Comparison of ENCODE assay signal across 1 cellular context in the genomic region with DNA sequence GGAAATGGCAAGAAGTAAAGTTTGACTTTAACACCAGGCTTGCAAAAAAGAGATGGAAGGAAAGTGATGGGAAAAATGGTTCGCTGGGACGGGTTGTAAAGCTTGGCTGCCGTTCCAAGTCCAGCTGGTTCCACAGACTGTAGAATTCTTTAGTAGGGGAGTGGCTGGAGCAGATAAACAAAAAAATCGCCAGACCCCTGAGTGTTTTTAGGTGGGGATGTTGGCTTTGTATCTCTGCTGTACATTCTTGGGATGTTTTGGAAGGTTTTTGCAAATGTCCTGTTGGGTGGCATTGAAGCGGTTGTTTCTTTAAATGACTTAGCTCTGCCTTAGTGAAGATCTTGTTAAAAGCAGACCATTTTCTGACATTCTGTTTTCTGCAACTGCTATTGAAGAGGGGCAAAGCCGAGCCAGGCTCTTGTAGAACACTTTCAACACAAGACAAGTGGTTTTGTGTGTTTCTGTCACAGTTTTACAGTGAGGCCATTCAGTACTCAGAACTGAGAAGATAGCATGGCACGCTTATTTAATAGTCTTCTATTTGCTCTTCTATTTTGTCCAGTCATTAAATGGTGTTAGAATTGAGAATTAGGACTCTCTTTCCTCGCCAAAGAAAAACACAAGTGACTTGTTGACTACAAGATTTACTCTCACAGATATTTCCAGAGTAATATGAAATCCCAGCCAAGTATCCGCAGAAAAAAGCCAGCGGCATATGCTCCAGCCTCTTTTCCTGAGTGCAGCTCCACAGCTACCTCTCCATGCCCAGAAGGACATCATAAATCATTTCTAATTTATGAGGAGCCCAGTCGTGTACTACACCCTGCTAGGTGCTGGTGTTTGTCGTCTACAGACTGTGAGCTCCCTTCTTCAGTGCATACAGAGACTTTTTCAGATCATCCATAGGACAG.
TF ChIP-seq lines count a peak whose summit lies in the region.

No MANE protein-coding gene starts in this region.

TF ChIP-seq in HEK293, 187 proteins besides CTCF, POLR2A, EP300 and RAD21 (continued from another document):
- TF ChIP-seq, protein P1, sequence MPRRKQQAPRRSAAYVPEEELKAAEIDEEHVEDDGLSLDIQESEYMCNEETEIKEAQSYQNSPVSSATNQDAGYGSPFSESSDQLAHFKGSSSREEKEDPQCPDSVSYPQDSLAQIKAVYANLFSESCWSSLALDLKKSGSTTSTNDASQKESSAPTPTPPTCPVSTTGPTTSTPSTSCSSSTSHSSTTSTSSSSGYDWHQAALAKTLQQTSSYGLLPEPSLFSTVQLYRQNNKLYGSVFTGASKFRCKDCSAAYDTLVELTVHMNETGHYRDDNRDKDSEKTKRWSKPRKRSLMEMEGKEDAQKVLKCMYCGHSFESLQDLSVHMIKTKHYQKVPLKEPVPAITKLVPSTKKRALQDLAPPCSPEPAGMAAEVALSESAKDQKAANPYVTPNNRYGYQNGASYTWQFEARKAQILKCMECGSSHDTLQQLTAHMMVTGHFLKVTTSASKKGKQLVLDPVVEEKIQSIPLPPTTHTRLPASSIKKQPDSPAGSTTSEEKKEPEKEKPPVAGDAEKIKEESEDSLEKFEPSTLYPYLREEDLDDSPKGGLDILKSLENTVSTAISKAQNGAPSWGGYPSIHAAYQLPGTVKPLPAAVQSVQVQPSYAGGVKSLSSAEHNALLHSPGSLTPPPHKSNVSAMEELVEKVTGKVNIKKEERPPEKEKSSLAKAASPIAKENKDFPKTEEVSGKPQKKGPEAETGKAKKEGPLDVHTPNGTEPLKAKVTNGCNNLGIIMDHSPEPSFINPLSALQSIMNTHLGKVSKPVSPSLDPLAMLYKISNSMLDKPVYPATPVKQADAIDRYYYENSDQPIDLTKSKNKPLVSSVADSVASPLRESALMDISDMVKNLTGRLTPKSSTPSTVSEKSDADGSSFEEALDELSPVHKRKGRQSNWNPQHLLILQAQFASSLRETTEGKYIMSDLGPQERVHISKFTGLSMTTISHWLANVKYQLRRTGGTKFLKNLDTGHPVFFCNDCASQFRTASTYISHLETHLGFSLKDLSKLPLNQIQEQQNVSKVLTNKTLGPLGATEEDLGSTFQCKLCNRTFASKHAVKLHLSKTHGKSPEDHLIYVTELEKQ (tag by site-specific recombination; IDR thresholded peaks at IDR 0.05; ENCODE audit: borderline replicate concordance), result 0 out of 2 replicates have a peak, but pooled peaks have one; percentile 26
- TF ChIP-seq, protein P2, sequence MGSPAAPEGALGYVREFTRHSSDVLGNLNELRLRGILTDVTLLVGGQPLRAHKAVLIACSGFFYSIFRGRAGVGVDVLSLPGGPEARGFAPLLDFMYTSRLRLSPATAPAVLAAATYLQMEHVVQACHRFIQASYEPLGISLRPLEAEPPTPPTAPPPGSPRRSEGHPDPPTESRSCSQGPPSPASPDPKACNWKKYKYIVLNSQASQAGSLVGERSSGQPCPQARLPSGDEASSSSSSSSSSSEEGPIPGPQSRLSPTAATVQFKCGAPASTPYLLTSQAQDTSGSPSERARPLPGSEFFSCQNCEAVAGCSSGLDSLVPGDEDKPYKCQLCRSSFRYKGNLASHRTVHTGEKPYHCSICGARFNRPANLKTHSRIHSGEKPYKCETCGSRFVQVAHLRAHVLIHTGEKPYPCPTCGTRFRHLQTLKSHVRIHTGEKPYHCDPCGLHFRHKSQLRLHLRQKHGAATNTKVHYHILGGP (tag by site-specific recombination; IDR thresholded peaks at IDR 0.05), result no peak
- TF ChIP-seq HIC1 (tag by site-specific recombination; IDR thresholded peaks at IDR 0.05), result no peak
- peak; percentile 15; the same call in 1 of the 2 replicates for TF ChIP-seq IKZF3 (tag by site-specific recombination; IDR thresholded peaks at IDR 0.05)
- no peak for TF ChIP-seq ZNF514 (tag by site-specific recombination; IDR thresholded peaks at IDR 0.05)
- TF ChIP-seq, protein P3, sequence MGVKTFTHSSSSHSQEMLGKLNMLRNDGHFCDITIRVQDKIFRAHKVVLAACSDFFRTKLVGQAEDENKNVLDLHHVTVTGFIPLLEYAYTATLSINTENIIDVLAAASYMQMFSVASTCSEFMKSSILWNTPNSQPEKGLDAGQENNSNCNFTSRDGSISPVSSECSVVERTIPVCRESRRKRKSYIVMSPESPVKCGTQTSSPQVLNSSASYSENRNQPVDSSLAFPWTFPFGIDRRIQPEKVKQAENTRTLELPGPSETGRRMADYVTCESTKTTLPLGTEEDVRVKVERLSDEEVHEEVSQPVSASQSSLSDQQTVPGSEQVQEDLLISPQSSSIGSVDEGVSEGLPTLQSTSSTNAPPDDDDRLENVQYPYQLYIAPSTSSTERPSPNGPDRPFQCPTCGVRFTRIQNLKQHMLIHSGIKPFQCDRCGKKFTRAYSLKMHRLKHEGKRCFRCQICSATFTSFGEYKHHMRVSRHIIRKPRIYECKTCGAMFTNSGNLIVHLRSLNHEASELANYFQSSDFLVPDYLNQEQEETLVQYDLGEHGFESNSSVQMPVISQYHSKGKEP (tag by site-specific recombination; IDR thresholded peaks at IDR 0.05), result peak; percentile 17; the same call in 1 of the 2 replicates
- peak; percentile 65 for TF ChIP-seq OSR2 (tag by site-specific recombination; IDR thresholded peaks at IDR 0.05)
- TF ChIP-seq ZNF157 (tag by site-specific recombination; IDR thresholded peaks at IDR 0.05), result no peak
- TF ChIP-seq ZNF24 (tag by site-specific recombination; IDR thresholded peaks at IDR 0.05), result no peak
- no peak for TF ChIP-seq ZNF302 (tag by site-specific recombination; IDR thresholded peaks at IDR 0.05; ENCODE audit: low read depth)
- 0 out of 2 replicates have a peak, but pooled peaks have one; percentile 22 for TF ChIP-seq ZIC2 (tag by site-specific recombination; IDR thresholded peaks at IDR 0.05)
- peak; percentile 43; the same call in 1 of the 2 replicates for TF ChIP-seq SCRT1 (tag by site-specific recombination; IDR thresholded peaks at IDR 0.05; ENCODE audit: borderline replicate concordance)
- no peak for TF ChIP-seq ZNF544 (tag by site-specific recombination; IDR thresholded peaks at IDR 0.05)
- TF ChIP-seq, protein P4, sequence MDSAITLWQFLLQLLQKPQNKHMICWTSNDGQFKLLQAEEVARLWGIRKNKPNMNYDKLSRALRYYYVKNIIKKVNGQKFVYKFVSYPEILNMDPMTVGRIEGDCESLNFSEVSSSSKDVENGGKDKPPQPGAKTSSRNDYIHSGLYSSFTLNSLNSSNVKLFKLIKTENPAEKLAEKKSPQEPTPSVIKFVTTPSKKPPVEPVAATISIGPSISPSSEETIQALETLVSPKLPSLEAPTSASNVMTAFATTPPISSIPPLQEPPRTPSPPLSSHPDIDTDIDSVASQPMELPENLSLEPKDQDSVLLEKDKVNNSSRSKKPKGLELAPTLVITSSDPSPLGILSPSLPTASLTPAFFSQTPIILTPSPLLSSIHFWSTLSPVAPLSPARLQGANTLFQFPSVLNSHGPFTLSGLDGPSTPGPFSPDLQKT (IDR thresholded peaks at IDR 0.05; ENCODE audit: borderline replicate concordance, low read depth, low read length), result no peak
TF ChIP-seq in HEK293: peak in this region for 10.
